ENCODE assay signal across 8 cellular contexts in genomic region chr5:139668064-139668880, GRCh38. TPM values are rescaled to one million over a fixed set of nuclear protein-coding genes. Genes with fewer than 3 reads are reported as not detected.
DNase-seq lines count a peak whose midpoint lies in the region; ATAC-seq and TF ChIP-seq lines count a peak whose summit lies in the region.

No MANE protein-coding gene starts in this region.

- WGBS in spleen, 5 donors, result 2 to 12% (median 4%) methylated on average over 25 to 55 of the region's 55 CpGs

- H3K27me3 ChIP-seq in ascending aorta (no peaks in the 10 kb centered on the region), spleen (replicated peaks in 1 of 7) (peaks cover 0 to 8% (median 0%) of the 10 kb centered on the region in 7 donors)

- no peak for TF ChIP-seq CTCF in GM13976 (IDR thresholded peaks at IDR 0.05; ENCODE audit: borderline replicate concordance, control extremely low read depth, extremely low read depth, insufficient read depth, missing control alignments)
- no peak for TF ChIP-seq CTCF in ascending aorta (IDR thresholded peaks at IDR 0.05)
- TF ChIP-seq CTCF in spleen (IDR thresholded peaks at IDR 0.05 in 8 of 11, conservative IDR thresholded peaks at IDR 0.05 in 3 of 11), result no peak

- H3K36me3 ChIP-seq in ascending aorta, result no peaks in the 10 kb centered on the region
- H3K36me3 ChIP-seq in spleen, result no peaks in the 10 kb centered on the region

- DNase-seq in GM13976 (ENCODE audit: low spot score) (peak; percentile 71), OCI-M1 (lab: John Stamatoyannopoulos, UW) (peak; percentile 78), ascending aorta (ENCODE audit: low spot score in 2 of 2) (no peak), iPS-NIHi11 (ENCODE audit: low spot score) (peak; percentile 46), spleen (peak; percentile 83), SW 1271 (lab: John Stamatoyannopoulos, UW) (no peak), SHP77 treated with DMSO at 0.1 percent for 48 hours (lab: John Stamatoyannopoulos, UW) (no peak)

- H3K27ac ChIP-seq in ascending aorta (peak overlapping the region; percentile 96), spleen (peak overlapping the region; percentile 85 to 95 (median 90))

- H3K4me1 ChIP-seq in ascending aorta, result peaks cover 44 to 86% of the 10 kb centered on the region in 2 donors
- peaks cover 93 to 100% (median 99%) of the 10 kb centered on the region in 6 donors for H3K4me1 ChIP-seq in spleen

- intact Hi-C loops in ascending aorta (cut with DNase I), result no loop called here
- intact Hi-C loops in spleen (cut with DNase I; ENCODE audit: low total_unique reads), result no loop called here

- TF ChIP-seq POLR2A in spleen (IDR thresholded peaks at IDR 0.05), result no peak

- H3K4me3 ChIP-seq in ascending aorta (peak overlapping the region; percentile 51 to 62), spleen (peak overlapping the region; percentile 20 to 70 (median 42))

- H3K9me3 ChIP-seq in ascending aorta, result no peaks in the 10 kb centered on the region
- no peaks in the 10 kb centered on the region for H3K9me3 ChIP-seq in spleen

- in situ Hi-C loops in GM13976 (cut with MboI; ENCODE audit: low sequenced_read_pairs, unreplicated experiment), result no loop called here

- no peak for ATAC-seq in HG02678 (IDR thresholded peaks at IDR 0.05; ENCODE audit: unreplicated experiment)

RNA-seq across cellular contexts. Expression of gene CXXC5, which starts 20.1 kb away (rescaled TPM):
- 41.9 TPM for total RNA-seq in ascending aorta
- total RNA-seq in spleen, result 10 to 100 TPM; 57.5 to 69.5 (median 62.8) TPM
- 10 to 100 TPM; 46.4 to 69.5 (median 60.8) TPM for polyA plus RNA-seq in spleen

Comparison
In these comparisons a context has a peak if more than half of its experiments do, and no peak if none do; other contexts are left out.
1. DNase-seq: peak in GM13976 (single experiment), OCI-M1 (single experiment), iPS-NIHi11 (single experiment) and spleen (single experiment); none in ascending aorta (0 of 2), SW 1271 (0 of 2) and SHP77 treated with DMSO at 0.1 percent for 48 hours (single experiment).